Comparison of ENCODE assay signal across 42 cellular contexts in genomic region chr7:134509010-134509409, GRCh38. TPM values are rescaled to one million over a fixed set of nuclear protein-coding genes. Genes with fewer than 3 reads are reported as not detected.
"Had no signal": no experiment of that assay in that cellular context is flagged by ENCODE, and none has a peak within 500 bp of the region (broad histone marks: within the 10 kb centered on the region; RNA-seq: fewer than 3 reads in every experiment).

No MANE protein-coding gene starts in this region.

- H3K4me3 ChIP-seq: adrenal gland, body of pancreas, breast epithelium, cardiac muscle cell had no signal

- H3K27me3 Mint-ChIP-seq: activated CD4-positive, alpha-beta memory T cell treated with anti-CD3 and anti-CD28 coated beads for 36 hours; activated CD4-positive, alpha-beta T cell treated with anti-CD3 and anti-CD28 coated beads, Interleukin-2, amount 10 ng/mL, durations not matched to agents 24 days and 14 days; activated CD8-positive, alpha-beta T cell treated with anti-CD3 and anti-CD28 coated beads for 36 hours; activated T-helper 17 cell treated with anti-CD3 and anti-CD28 coated beads, Interleukin-2, amount 50 U/mL, for 72 hours had no signal

- H3K9me3 ChIP-seq: adrenal gland, body of pancreas, breast epithelium had no signal

- H3K27ac Mint-ChIP-seq: activated B cell treated with CpG ODN at 0.5 μM for 24 hours; activated CD4-positive, alpha-beta memory T cell treated with anti-CD3 and anti-CD28 coated beads for 36 hours; activated CD4-positive, alpha-beta T cell treated with anti-CD3 and anti-CD28 coated beads, Interleukin-2, amount 10 ng/mL, durations not matched to agents 24 days and 14 days; activated CD8-positive, alpha-beta T cell treated with anti-CD3 and anti-CD28 coated beads for 36 hours; activated naive CD4-positive, alpha-beta T cell treated with anti-CD3 and anti-CD28 coated beads for 36 hours; activated naive CD4-positive, alpha-beta T cell treated with anti-CD3 and anti-CD28 coated beads, Interleukin-2, amount 50 U/mL, for 72 hours; activated naive CD8-positive, alpha-beta T cell treated with anti-CD3 and anti-CD28 coated beads for 36 hours; activated T-cell treated with anti-CD3 and anti-CD28 coated beads, Interleukin-2, amount 50 U/mL, for 72 hours; activated T-helper 1 cell treated with anti-CD3 and anti-CD28 coated beads, Interleukin-12 subunit alpha, Interleukin-12 subunit beta, Interleukin-2, Interleukin-4 antibody, amounts not matched to agents 30 ng/mL and 10 ng/mL and 1 ng/mL, durations not matched to agents 14 hours and 24 hours and 36 hours; activated T-helper 17 cell treated with anti-CD3 and anti-CD28 coated beads, Interleukin-2, amount 50 U/mL, for 72 hours; T-helper 1 cell treated with Interleukin-12 subunit alpha and Interleukin-12 subunit beta and Interleukin-4 antibody, amounts not matched to agents 30 μg/mL and 1 μg/mL, for 36 hours; T-helper 2 cell treated with Interferon-gamma antibody and Interleukin-4, amounts not matched to agents 5 μg/mL and 100 μg/mL, for 36 hours had no signal

- H3K4me1 Mint-ChIP-seq: activated B cell treated with CpG ODN at 0.5 μM for 24 hours; activated T-helper 17 cell treated with anti-CD3 and anti-CD28 coated beads, Interleukin-2, amount 50 U/mL, for 72 hours; central memory CD8-positive, alpha-beta T cell had no signal

- ATAC-seq: activated CD8-positive, alpha-beta T cell treated with anti-CD3 and anti-CD28 coated beads for 36 hours; activated naive CD4-positive, alpha-beta T cell treated with anti-CD3 and anti-CD28 coated beads, Interleukin-2, amount 50 U/mL, for 72 hours; activated T-cell treated with anti-CD3 and anti-CD28 coated beads, Interleukin-2, amount 50 U/mL, for 4 hours; activated T-cell treated with anti-CD3 and anti-CD28 coated beads, Interleukin-2, amount 50 U/mL, for 72 hours; activated T-helper 17 cell treated with anti-CD3 and anti-CD28 coated beads, Interleukin-2, amount 50 U/mL, for 72 hours; body of pancreas had no signal

- DNase-seq: activated B cell treated with CpG ODN at 0.5 μM for 24 hours; activated CD4-positive, alpha-beta memory T cell treated with anti-CD3 and anti-CD28 coated beads for 36 hours; activated CD4-positive, alpha-beta T cell treated with anti-CD3 and anti-CD28 coated beads for 4 hours; activated CD4-positive, alpha-beta T cell treated with anti-CD3 and anti-CD28 coated beads, Interleukin-2, amount 10 ng/mL, durations not matched to agents 24 days and 14 days; activated CD4-positive, alpha-beta T cell treated with anti-CD3 and anti-CD28 coated beads, Interleukin-2, amount 50 U/mL, for 1 hour; activated CD4-positive, alpha-beta T cell treated with anti-CD3 and anti-CD28 coated beads, Interleukin-2, amount 50 U/mL, for 4 hours; activated CD4-positive, CD25-positive, alpha-beta regulatory T cell treated with anti-CD3 and anti-CD28 coated beads, Interleukin-2, amount 50 U/mL, for 72 hours; activated CD8-positive, alpha-beta memory T cell treated with anti-CD3 and anti-CD28 coated beads, Interleukin-2, amount 50 U/mL, for 4 hours; activated CD8-positive, alpha-beta T cell treated with anti-CD3 and anti-CD28 coated beads for 36 hours; activated effector memory CD4-positive, alpha-beta T cell treated with anti-CD3 and anti-CD28 coated beads, Interleukin-2, amount 50 U/mL, for 16 hours; activated gamma-delta T cell treated with Interleukin-2 at 50 U/mL for 16 hours; activated naive CD4-positive, alpha-beta T cell; activated naive CD4-positive, alpha-beta T cell treated with anti-CD3 and anti-CD28 coated beads for 36 hours; activated naive CD4-positive, alpha-beta T cell treated with anti-CD3 and anti-CD28 coated beads, Interleukin-2, amount 50 U/mL, for 16 hours; activated naive CD8-positive, alpha-beta T cell treated with anti-CD3 and anti-CD28 coated beads for 36 hours; activated T-cell treated with anti-CD3 and anti-CD28 coated beads for 4 hours; activated T-cell treated with anti-CD3 and anti-CD28 coated beads, Interleukin-2, amount 50 U/mL, for 1 hour; activated T-cell treated with anti-CD3 and anti-CD28 coated beads, Interleukin-2, amount 50 U/mL, for 4 hours; activated T-cell treated with anti-CD3 and anti-CD28 coated beads, Interleukin-2, amount 50 U/mL, for 72 hours; adrenal gland; amniotic stem cell; aorta; body of pancreas; brain microvascular endothelial cell; caudate nucleus; cerebellar nuclear complex; T-helper 1 cell; T-helper 2 cell; T-helper 9 cell had no signal

- H3K4me1 ChIP-seq: body of pancreas, breast epithelium had no signal

- H3K36me3 Mint-ChIP-seq: activated CD4-positive, alpha-beta memory T cell treated with anti-CD3 and anti-CD28 coated beads for 36 hours; activated naive CD4-positive, alpha-beta T cell treated with anti-CD3 and anti-CD28 coated beads, Interleukin-2, amount 50 U/mL, for 72 hours; activated naive CD8-positive, alpha-beta T cell treated with anti-CD3 and anti-CD28 coated beads for 36 hours had no signal

- H3K4me3 Mint-ChIP-seq: activated B cell treated with CpG ODN at 0.5 μM for 24 hours; activated CD4-positive, alpha-beta memory T cell treated with anti-CD3 and anti-CD28 coated beads for 36 hours; activated CD4-positive, alpha-beta T cell treated with anti-CD3 and anti-CD28 coated beads, Interleukin-2, amount 10 ng/mL, durations not matched to agents 24 days and 14 days; activated CD8-positive, alpha-beta T cell treated with anti-CD3 and anti-CD28 coated beads for 36 hours; activated naive CD4-positive, alpha-beta T cell treated with anti-CD3 and anti-CD28 coated beads for 36 hours; activated naive CD8-positive, alpha-beta T cell treated with anti-CD3 and anti-CD28 coated beads for 36 hours; activated T-cell treated with anti-CD3 and anti-CD28 coated beads, Interleukin-2, amount 50 U/mL, for 4 hours; activated T-cell treated with anti-CD3 and anti-CD28 coated beads, Interleukin-2, amount 50 U/mL, for 72 hours; activated T-helper 1 cell treated with anti-CD3 and anti-CD28 coated beads, Interleukin-12 subunit alpha, Interleukin-12 subunit beta, Interleukin-2, Interleukin-4 antibody, amounts not matched to agents 30 ng/mL and 10 ng/mL and 1 ng/mL, durations not matched to agents 14 hours and 24 hours and 36 hours; activated T-helper 17 cell treated with anti-CD3 and anti-CD28 coated beads, Interleukin-2, amount 50 U/mL, for 72 hours; central memory CD8-positive, alpha-beta T cell; T-helper 1 cell treated with Interleukin-12 subunit alpha and Interleukin-12 subunit beta and Interleukin-4 antibody, amounts not matched to agents 30 μg/mL and 1 μg/mL, for 36 hours; T-helper 2 cell treated with Interferon-gamma antibody and Interleukin-4, amounts not matched to agents 5 μg/mL and 100 μg/mL, for 36 hours had no signal

- FAIRE-seq: astrocyte, TTC549 had no signal

- H3K27ac ChIP-seq: adrenal gland, body of pancreas, brain microvascular endothelial cell, breast epithelium, cardiac muscle cell, VCaP had no signal

- H3K27me3 ChIP-seq: adrenal gland, body of pancreas, brain microvascular endothelial cell, breast epithelium, cardiac muscle cell had no signal

- H3K9me3 Mint-ChIP-seq: activated B cell treated with CpG ODN at 0.5 μM for 24 hours; activated CD4-positive, alpha-beta memory T cell treated with anti-CD3 and anti-CD28 coated beads for 36 hours; activated CD4-positive, alpha-beta T cell treated with anti-CD3 and anti-CD28 coated beads, Interleukin-2, amount 10 ng/mL, durations not matched to agents 24 days and 14 days; activated CD8-positive, alpha-beta T cell treated with anti-CD3 and anti-CD28 coated beads for 36 hours; activated naive CD4-positive, alpha-beta T cell treated with anti-CD3 and anti-CD28 coated beads for 36 hours; activated naive CD4-positive, alpha-beta T cell treated with anti-CD3 and anti-CD28 coated beads, Interleukin-2, amount 50 U/mL, for 72 hours; activated naive CD8-positive, alpha-beta T cell treated with anti-CD3 and anti-CD28 coated beads for 36 hours; activated T-cell treated with anti-CD3 and anti-CD28 coated beads, Interleukin-2, amount 50 U/mL, for 4 hours; activated T-cell treated with anti-CD3 and anti-CD28 coated beads, Interleukin-2, amount 50 U/mL, for 72 hours; activated T-helper 1 cell treated with anti-CD3 and anti-CD28 coated beads, Interleukin-12 subunit alpha, Interleukin-12 subunit beta, Interleukin-2, Interleukin-4 antibody, amounts not matched to agents 30 ng/mL and 10 ng/mL and 1 ng/mL, durations not matched to agents 14 hours and 24 hours and 36 hours; activated T-helper 17 cell treated with anti-CD3 and anti-CD28 coated beads, Interleukin-2, amount 50 U/mL, for 72 hours; central memory CD8-positive, alpha-beta T cell; T-helper 1 cell treated with Interleukin-12 subunit alpha and Interleukin-12 subunit beta and Interleukin-4 antibody, amounts not matched to agents 30 μg/mL and 1 μg/mL, for 36 hours; T-helper 2 cell treated with Interferon-gamma antibody and Interleukin-4, amounts not matched to agents 5 μg/mL and 100 μg/mL, for 36 hours had no signal

- H3K36me3 ChIP-seq: adrenal gland, brain microvascular endothelial cell, breast epithelium, cardiac muscle cell had no signal

RNA-seq across cellular contexts. Expression of gene AKR1B10, which starts 18.4 kb away (rescaled TPM):
- total RNA-seq: activated B cell treated with CpG ODN at 0.5 μM for 24 hours; activated CD4-positive, alpha-beta memory T cell treated with anti-CD3 and anti-CD28 coated beads for 36 hours; activated CD4-positive, alpha-beta T cell treated with anti-CD3 and anti-CD28 coated beads, Interleukin-2, amount 10 ng/mL, durations not matched to agents 24 days and 14 days; activated CD8-positive, alpha-beta memory T cell treated with anti-CD3 and anti-CD28 coated beads for 36 hours; activated CD8-positive, alpha-beta T cell treated with anti-CD3 and anti-CD28 coated beads for 36 hours; activated naive CD4-positive, alpha-beta T cell treated with anti-CD3 and anti-CD28 coated beads for 36 hours; activated naive CD4-positive, alpha-beta T cell treated with anti-CD3 and anti-CD28 coated beads, Interleukin-2, amount 50 U/mL, for 72 hours; activated naive CD8-positive, alpha-beta T cell treated with anti-CD3 and anti-CD28 coated beads for 36 hours; activated T-cell treated with anti-CD3 and anti-CD28 coated beads, Interleukin-2, amount 50 U/mL, for 72 hours; activated T-helper 1 cell treated with anti-CD3 and anti-CD28 coated beads, Interleukin-12 subunit alpha, Interleukin-12 subunit beta, Interleukin-2, Interleukin-4 antibody, amounts not matched to agents 30 ng/mL and 10 ng/mL and 1 ng/mL, durations not matched to agents 14 hours and 24 hours and 36 hours; activated T-helper 17 cell treated with anti-CD3 and anti-CD28 coated beads, Interleukin-2, amount 50 U/mL, for 72 hours; chondrocyte had no signal

RNA-seq across cellular contexts. Expression of gene AKR1B15, which starts 39.9 kb away (rescaled TPM):
- total RNA-seq: activated B cell treated with CpG ODN at 0.5 μM for 24 hours; activated CD4-positive, alpha-beta memory T cell treated with anti-CD3 and anti-CD28 coated beads for 36 hours; activated CD4-positive, alpha-beta T cell treated with anti-CD3 and anti-CD28 coated beads, Interleukin-2, amount 10 ng/mL, durations not matched to agents 24 days and 14 days; activated CD8-positive, alpha-beta memory T cell treated with anti-CD3 and anti-CD28 coated beads for 36 hours; activated CD8-positive, alpha-beta T cell treated with anti-CD3 and anti-CD28 coated beads for 36 hours; activated naive CD4-positive, alpha-beta T cell treated with anti-CD3 and anti-CD28 coated beads for 36 hours; activated naive CD4-positive, alpha-beta T cell treated with anti-CD3 and anti-CD28 coated beads, Interleukin-2, amount 50 U/mL, for 72 hours; activated naive CD8-positive, alpha-beta T cell treated with anti-CD3 and anti-CD28 coated beads for 36 hours; activated T-cell treated with anti-CD3 and anti-CD28 coated beads, Interleukin-2, amount 50 U/mL, for 4 hours; activated T-cell treated with anti-CD3 and anti-CD28 coated beads, Interleukin-2, amount 50 U/mL, for 72 hours; activated T-helper 1 cell treated with anti-CD3 and anti-CD28 coated beads, Interleukin-12 subunit alpha, Interleukin-12 subunit beta, Interleukin-2, Interleukin-4 antibody, amounts not matched to agents 30 ng/mL and 10 ng/mL and 1 ng/mL, durations not matched to agents 14 hours and 24 hours and 36 hours; activated T-helper 17 cell treated with anti-CD3 and anti-CD28 coated beads, Interleukin-2, amount 50 U/mL, for 72 hours; astrocyte; chondrocyte had no signal
- polyA plus RNA-seq: aorta had no signal
